Comparison of ENCODE assay signal across 7 cellular contexts in the genomic region with DNA sequence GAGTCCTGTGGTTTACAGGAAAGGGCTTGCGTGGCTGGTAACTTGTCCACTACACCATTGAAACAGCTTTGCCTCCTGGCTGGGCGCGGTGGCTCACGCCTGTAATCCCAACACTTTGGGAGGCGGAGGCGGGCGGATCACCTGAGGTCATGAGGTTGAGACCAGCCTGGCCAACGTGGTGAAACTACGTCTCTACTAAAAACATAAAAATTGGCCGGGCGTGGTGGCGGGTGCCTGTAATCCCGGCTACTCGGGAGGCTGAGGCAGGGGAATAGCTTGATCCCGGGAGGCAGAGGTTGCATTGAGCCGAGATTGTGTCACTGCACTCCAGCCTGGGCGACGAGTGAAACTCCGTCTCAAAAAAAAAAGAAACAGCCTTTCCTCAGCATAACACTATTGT. TPM values are rescaled to one million over a fixed set of nuclear protein-coding genes. Genes with fewer than 3 reads are reported as not detected.
A peak's percentile ranks its signal among the peaks of the same experiment; 100 is the strongest.
DNase-seq lines count a peak whose midpoint lies in the region; ATAC-seq, FAIRE-seq and TF ChIP-seq lines count a peak whose summit lies in the region.
"Not testable (repeated sequence)": the region's sequence is repeated elsewhere in the genome, so short reads cannot be mapped to it uniquely, and the experiment has no call there.

No MANE protein-coding gene starts in this region.

- not testable (repeated sequence) for TF ChIP-seq RAD21 in GM12878 (IDR thresholded peaks at IDR 0.05; ENCODE audit: insufficient read depth, low read depth, low read length)

- POLR2A ChIA-PET in OCI-LY7 (lab: Charles Lee) (interaction anchor here (1.1 to 1.3 kb wide), 4 partner anchors 8 to 119 kb away, joined by 3 to 4 read pairs (median 3); no protein-coding TSS in a partner anchor), GM12878 (lab: Charles Lee) (interaction anchor here (0.6 to 1.3 kb wide), 3 partner anchors 8 to 346 kb away, joined by 4 to 7 read pairs (median 5); a partner anchor contains a TSS)
- POLR2A ChIA-PET in activated CD8-positive, alpha-beta T cell treated with anti-CD3 and anti-CD28 coated beads, Interleukin-2, amount 10 ng/mL, durations not matched to agents 7 days and 5 days (lab: Charles Lee): interaction anchor here (0.6 to 1.3 kb wide), 3 partner anchors 9 to 396 kb away, joined by 3 to 10 read pairs (median 4); a partner anchor contains a TSS

- peak overlapping the region; percentile 87; the same call in 1 of the 2 replicates for H3K27ac ChIP-seq in GM23248
- not testable (repeated sequence) for H3K27ac ChIP-seq in OCI-LY7 (ENCODE audit: low read depth, low read length, poor library complexity, severe bottlenecking); GM12878 (ENCODE audit: control insufficient read depth, insufficient read depth)

- not testable (repeated sequence) for ATAC-seq in activated CD8-positive, alpha-beta T cell treated with anti-CD3 and anti-CD28 coated beads, Interleukin-2, amount 10 ng/mL, durations not matched to agents 7 days and 5 days; GM12878; mucosa of descending colon

- H3K4me3 Mint-ChIP-seq in activated CD8-positive, alpha-beta T cell treated with anti-CD3 and anti-CD28 coated beads, Interleukin-2, amount 10 ng/mL, durations not matched to agents 7 days and 5 days: peak overlapping the region; percentile 91

- WGBS in GM23248 (ENCODE audit: low coverage in 1 of 2, low lambda C conversion rate in 2 of 2, missing lambda C conversion rate in 2 of 2), 2 experiments: 89% methylated on average over 19 of the region's 19 CpGs
- 92% methylated on average over 17 of the region's 19 CpGs for WGBS in GM12878 (ENCODE audit: insufficient coverage, insufficient replicate concordance, low lambda C conversion rate, missing lambda C conversion rate)

- peaks cover 66% of the 10 kb centered on the region for H3F3A ChIP-seq in GM23248 (ENCODE audit: insufficient read depth)

- H3K36me3 ChIP-seq in GM23248 (ENCODE audit: low read depth) (peaks cover 32% of the 10 kb centered on the region), OCI-LY7 (ENCODE audit: insufficient read depth, low read length) (peaks cover 49% of the 10 kb centered on the region), GM12878 (ENCODE audit: control insufficient read depth in 2 of 2, insufficient read depth in 2 of 2, low read length in 1 of 2) (peaks cover 7 to 36% of the 10 kb centered on the region in 2 experiments), skeletal muscle satellite cell (ENCODE audit: insufficient read depth, low read length) (peaks cover 38% of the 10 kb centered on the region)
- H3K36me3 ChIP-seq in mucosa of descending colon (ENCODE audit: low read depth): not testable (repeated sequence)

- peak overlapping the region; percentile 28 for H3K27ac Mint-ChIP-seq in activated CD8-positive, alpha-beta T cell treated with anti-CD3 and anti-CD28 coated beads, Interleukin-2, amount 10 ng/mL, durations not matched to agents 7 days and 5 days

- SMC1A ChIA-PET in GM12878 (lab: Charles Lee; ENCODE audit: uncharacterized antibody, unreplicated experiment): interaction anchor here (2.2 kb wide), 1 partner anchor 9 kb away, joined by 9 read pairs; a partner anchor contains a TSS

- H3K4me3 ChIP-seq in GM23248, mucosa of descending colon: not testable (repeated sequence)
- H3K4me3 ChIP-seq in OCI-LY7 (ENCODE audit: low read depth, low read length, poor library complexity, severe bottlenecking): peak overlapping the region; percentile 81
- H3K4me3 ChIP-seq in GM12878: peak overlapping the region; percentile 66
- H3K4me3 ChIP-seq in epithelial cell of proximal tubule (ENCODE audit: low read depth, low read length): peak overlapping the region; percentile 91
- peak overlapping the region; percentile 81 for H3K4me3 ChIP-seq in skeletal muscle satellite cell (ENCODE audit: low read length)

- peaks cover 16% of the 10 kb centered on the region; the same call in 1 of the 2 replicates for H3K4me1 ChIP-seq in GM23248 (ENCODE audit: insufficient read depth)
- peaks cover 34% of the 10 kb centered on the region for H3K4me1 ChIP-seq in OCI-LY7 (ENCODE audit: insufficient read depth, low read length, poor library complexity, severe bottlenecking)
- not testable (repeated sequence) for H3K4me1 ChIP-seq in GM12878 (ENCODE audit: control insufficient read depth, insufficient read depth, low read length); mucosa of descending colon (ENCODE audit: low read depth)
- peaks cover 19% of the 10 kb centered on the region for H3K4me1 ChIP-seq in skeletal muscle satellite cell (ENCODE audit: control insufficient read depth, insufficient read depth, low read length)

- H3K36me3 Mint-ChIP-seq in activated CD8-positive, alpha-beta T cell treated with anti-CD3 and anti-CD28 coated beads, Interleukin-2, amount 10 ng/mL, durations not matched to agents 7 days and 5 days (ENCODE audit: low read depth): peaks cover 42% of the 10 kb centered on the region

- not testable (repeated sequence) for BruUV-seq in OCI-LY7 (replicated peaks; lab: Mats Ljungman, UMichigan); GM12878 (replicated peaks; lab: Mats Ljungman, UMichigan)

- in situ Hi-C loops in GM23248 (cut with MboI); GM12878 (cut with MboI): not testable (repeated sequence)

- DNase-seq in GM23248; OCI-LY7 (ENCODE audit: low spot score); activated CD8-positive, alpha-beta T cell treated with anti-CD3 and anti-CD28 coated beads, Interleukin-2, amount 10 ng/mL, durations not matched to agents 7 days and 5 days; GM12878 (ENCODE audit: low read depth, low spot score); epithelial cell of proximal tubule (ENCODE audit: low read depth): not testable (repeated sequence)
- peak in 2 of 3 donors; percentile 38 to 56 for DNase-seq in mucosa of descending colon

- RAD21 ChIA-PET in GM12878 (lab: Charles Lee; ENCODE audit: unreplicated experiment): interaction anchor here (1.0 kb wide), 1 partner anchor 8 kb away, joined by 3 read pairs; no protein-coding TSS in a partner anchor

- H3K27me3 ChIP-seq in GM23248 (replicated peaks; ENCODE audit: insufficient read depth); GM12878 (replicated peaks in 1 of 2; ENCODE audit: control insufficient read depth in 2 of 2, insufficient read depth in 2 of 2, low read length in 1 of 2); skeletal muscle satellite cell (ENCODE audit: control insufficient read depth, insufficient read depth, low read length): not testable (repeated sequence)

- not testable (repeated sequence) for H4K20me1 ChIP-seq in GM23248 (ENCODE audit: insufficient read depth); GM12878 (ENCODE audit: control insufficient read depth, insufficient read depth)
- H4K20me1 ChIP-seq in OCI-LY7 (ENCODE audit: insufficient read depth, low read length): 0 out of 2 replicates have a peak, but pooled peaks cover 10% of the 10 kb centered on the region

- H3K9ac ChIP-seq in GM23248; GM12878 (ENCODE audit: control insufficient read depth, insufficient read depth, low read length); skeletal muscle satellite cell (ENCODE audit: low read depth, low read length): not testable (repeated sequence)

- CTCF ChIA-PET in OCI-LY7 (lab: Charles Lee; ENCODE audit: unreplicated experiment); activated CD8-positive, alpha-beta T cell treated with anti-CD3 and anti-CD28 coated beads, Interleukin-2, amount 10 ng/mL, durations not matched to agents 7 days and 5 days (lab: Charles Lee): not testable (repeated sequence)
- CTCF ChIA-PET in GM12878 (lab: Yijun Ruan, JAX): interaction anchor here (1.3 to 1.5 kb wide), 2 partner anchors 9 to 15 kb away, joined by 3 to 4 read pairs; a partner anchor contains a TSS

- not testable (repeated sequence) for H2AFZ ChIP-seq in GM23248; OCI-LY7 (ENCODE audit: low read length); GM12878 (ENCODE audit: control insufficient read depth, low read depth, low read length)

- not testable (repeated sequence) for H3K9me3 ChIP-seq in GM23248 (ENCODE audit: low read depth); OCI-LY7 (ENCODE audit: low read length); GM12878 (replicated peaks; ENCODE audit: control insufficient read depth, insufficient read depth, low read length); mucosa of descending colon; skeletal muscle satellite cell (replicated peaks; ENCODE audit: low read length)

- not testable (repeated sequence) for H3K27me3 Mint-ChIP-seq in activated CD8-positive, alpha-beta T cell treated with anti-CD3 and anti-CD28 coated beads, Interleukin-2, amount 10 ng/mL, durations not matched to agents 7 days and 5 days (ENCODE audit: low read depth)

- TF ChIP-seq POLR2A in GM12878 (IDR thresholded peaks at IDR 0.05; ENCODE audit: low read depth, low read length): not testable (repeated sequence)

- H3K9me2 ChIP-seq in GM23248 (ENCODE audit: insufficient read depth); OCI-LY7 (ENCODE audit: insufficient read depth, low read length): not testable (repeated sequence)

- not testable (repeated sequence) for TF ChIP-seq CTCF in OCI-LY7 (conservative IDR thresholded peaks at IDR 0.05; ENCODE audit: low read length); GM12878 (IDR thresholded peaks at IDR 0.05 in 2 of 3, conservative IDR thresholded peaks at IDR 0.05 in 1 of 3; ENCODE audit: control insufficient read depth in 2 of 3, extremely low read depth in 1 of 3, insufficient read depth in 1 of 3, low read depth in 3 of 3, low read length in 3 of 3); epithelial cell of proximal tubule (conservative IDR thresholded peaks at IDR 0.05; ENCODE audit: low read depth, low read length); mucosa of descending colon (IDR thresholded peaks at IDR 0.05)

- H3K4me1 Mint-ChIP-seq in activated CD8-positive, alpha-beta T cell treated with anti-CD3 and anti-CD28 coated beads, Interleukin-2, amount 10 ng/mL, durations not matched to agents 7 days and 5 days (ENCODE audit: low read depth): peaks cover 71% of the 10 kb centered on the region

- H3K4me2 ChIP-seq in GM23248 (ENCODE audit: unreplicated experiment): not testable (repeated sequence)
- H3K4me2 ChIP-seq in OCI-LY7 (ENCODE audit: low read length) (peak overlapping the region; percentile 97), GM12878 (ENCODE audit: control insufficient read depth, insufficient read depth) (peak overlapping the region; percentile 91), skeletal muscle satellite cell (ENCODE audit: low read length) (peak overlapping the region; percentile 92)

- not testable (repeated sequence) for FAIRE-seq in GM12878 (lab: Jason Lieb, UNC)

- H3K79me2 ChIP-seq in GM23248 (ENCODE audit: insufficient read depth): peaks cover 20% of the 10 kb centered on the region
- H3K79me2 ChIP-seq in OCI-LY7 (ENCODE audit: insufficient read depth, low read depth, low read length): peaks cover 11% of the 10 kb centered on the region; the same call in 1 of the 2 replicates
- not testable (repeated sequence) for H3K79me2 ChIP-seq in GM12878 (ENCODE audit: control insufficient read depth, insufficient read depth, low read length)

- not testable (repeated sequence) for H3K9me3 Mint-ChIP-seq in activated CD8-positive, alpha-beta T cell treated with anti-CD3 and anti-CD28 coated beads, Interleukin-2, amount 10 ng/mL, durations not matched to agents 7 days and 5 days (ENCODE audit: insufficient read depth)

- TF ChIP-seq EP300 in GM12878 (IDR thresholded peaks at IDR 0.05; ENCODE audit: borderline replicate concordance in 1 of 2, control insufficient read depth in 1 of 2, low read depth in 2 of 2, low read length in 2 of 2): not testable (repeated sequence)

- intact Hi-C loops in OCI-LY7 (cut with micrococcal nuclease; ENCODE audit: unreplicated experiment); mucosa of descending colon (cut with DNase I, micrococcal nuclease): not testable (repeated sequence)
- intact Hi-C loops in GM12878 (cut with micrococcal nuclease; ENCODE audit: unreplicated experiment): loop anchor here (1.0 kb wide), 1 partner anchor 9 kb away; a partner anchor contains a TSS

RNA-seq across cellular contexts. Expression of a gene that starts 1.2 kb away (rescaled TPM):
- 3.1 and 3.4 TPM in 2 replicates for total RNA-seq in GM23248 (2014; rRNA removed; shearing (Covaris generic))
- polyA plus RNA-seq in GM23248 (2016; fragmentation: Nextera tagmentation; extraction: Ambion mirVana) (5.8 and 6.2 TPM in 2 replicates), GM12878 (2011; rRNA removed) (1.5 and 1.6 TPM in 2 replicates), GM12878 (2014; fragmentation: Illumina TruSeq; extraction: Trizol) (0.54 and 1.00 TPM in 2 replicates), GM12878 (2014; fragmentation: Nextera tagmentation; extraction: Ambion mirVana) (under 1 TPM; 0.02 to 0.18 TPM), GM12878 (2014; rRNA removed) (0.88 and 1.4 TPM in 2 replicates), GM12878 (2016; fragmentation: Nextera tagmentation; extraction: Ambion mirVana) (1 to 10 TPM in 1 of 2 experiments, under 1 TPM in 1; 0.73 to 1.7 TPM)
- 0.50 and 3.7 TPM in 2 replicates for total RNA-seq in OCI-LY7 (2014; rRNA removed; shearing (Covaris generic))
- total RNA-seq in OCI-LY7 (2022) (6.2 and 7.1 TPM in 2 replicates), GM12878 (2014; rRNA removed) (0.54 and 0.68 TPM in 2 replicates), GM12878 (2014; rRNA removed; fragmentation: Illumina TruSeq; extraction: Trizol) (0.55 and 1.0 TPM in 2 replicates), GM12878 (2021) (0.95 and 1.1 TPM in 2 replicates), epithelial cell of proximal tubule (2.0 and 4.0 TPM in 2 replicates), mucosa of descending colon (1 to 10 TPM; 3.8 to 8.1 (median 5.7) TPM)
- total RNA-seq in activated CD8-positive, alpha-beta T cell treated with anti-CD3 and anti-CD28 coated beads, Interleukin-2, amount 10 ng/mL, durations not matched to agents 7 days and 5 days: 1 to 10 TPM; 4.0 to 6.0 TPM
- total RNA-seq in GM12878 (2013; cell fraction: nucleolus; rRNA removed): 3.9 and 6.8 TPM in 2 replicates
- polyA plus RNA-seq in GM12878 (2011; ENCODE audit: low read depth): 1.1 TPM
- polyA plus RNA-seq in GM12878 (2011; cell fraction: cytosol; rRNA removed): 0.69 and 0.72 TPM in 2 replicates
- polyA plus RNA-seq in GM12878 (2011; cell fraction: nucleus; rRNA removed): 0.99 and 1.0 TPM in 2 replicates
- polyA plus RNA-seq in GM12878 (2012): 0.65 and 0.77 TPM in 2 replicates
- polyA minus RNA-seq in GM12878 (2011; rRNA and poly(A)+ RNA removed): 1.4 and 2.3 TPM in 2 replicates
- 1.3 and 1.6 TPM in 2 replicates for polyA minus RNA-seq in GM12878 (2011; cell fraction: cytosol; rRNA and poly(A)+ RNA removed)
- polyA minus RNA-seq in GM12878 (2011; cell fraction: nucleus; rRNA and poly(A)+ RNA removed): 1.2 and 1.5 TPM in 2 replicates
- 8.1 and 8.3 TPM in 2 replicates for total RNA-seq in skeletal muscle satellite cell (2012; rRNA removed)

RNA-seq across cellular contexts. Expression of a gene that starts 8.9 kb away (rescaled TPM):
- 405 and 468 TPM in 2 replicates for total RNA-seq in GM23248 (2014; rRNA removed; shearing (Covaris generic))
- polyA plus RNA-seq in GM23248 (2016; fragmentation: Nextera tagmentation; extraction: Ambion mirVana) (765 and 803 TPM in 2 replicates), GM12878 (2011; rRNA removed) (1,355 and 2,033 TPM in 2 replicates), GM12878 (2014; fragmentation: Illumina TruSeq; extraction: Trizol) (2,605 and 3,098 TPM in 2 replicates), GM12878 (2014; fragmentation: Nextera tagmentation; extraction: Ambion mirVana) (1,000 to 10,000 TPM; 2,763 to 3,144 TPM), GM12878 (2014; rRNA removed) (1,819 and 2,206 TPM in 2 replicates), GM12878 (2016; fragmentation: Nextera tagmentation; extraction: Ambion mirVana) (1,000 to 10,000 TPM; 1,637 to 1,641 TPM)
- 846 and 968 TPM in 2 replicates for total RNA-seq in OCI-LY7 (2014; rRNA removed; shearing (Covaris generic))
- total RNA-seq in OCI-LY7 (2022) (1,146 and 1,184 TPM in 2 replicates), GM12878 (2014; rRNA removed) (774 and 1,139 TPM in 2 replicates), GM12878 (2014; rRNA removed; fragmentation: Illumina TruSeq; extraction: Trizol) (2,045 and 2,048 TPM in 2 replicates), GM12878 (2021) (1,469 and 1,543 TPM in 2 replicates), epithelial cell of proximal tubule (842 and 1,007 TPM in 2 replicates), mucosa of descending colon (100 to 1,000 TPM; 606 to 700 (median 621) TPM)
- total RNA-seq in activated CD8-positive, alpha-beta T cell treated with anti-CD3 and anti-CD28 coated beads, Interleukin-2, amount 10 ng/mL, durations not matched to agents 7 days and 5 days: 100 to 1,000 TPM; 876 to 907 TPM
- total RNA-seq in GM12878 (2013; cell fraction: nucleolus; rRNA removed): 152 and 158 TPM in 2 replicates
- 7,666 TPM for polyA plus RNA-seq in GM12878 (2011; ENCODE audit: low read depth)
- polyA plus RNA-seq in GM12878 (2011; cell fraction: cytosol; rRNA removed): 588 and 600 TPM in 2 replicates
- 326 and 453 TPM in 2 replicates for polyA plus RNA-seq in GM12878 (2011; cell fraction: nucleus; rRNA removed)
- 3,017 and 3,888 TPM in 2 replicates for polyA plus RNA-seq in GM12878 (2012)
- 184 and 244 TPM in 2 replicates for polyA minus RNA-seq in GM12878 (2011; rRNA and poly(A)+ RNA removed)
- 126 and 163 TPM in 2 replicates for polyA minus RNA-seq in GM12878 (2011; cell fraction: cytosol; rRNA and poly(A)+ RNA removed)
- polyA minus RNA-seq in GM12878 (2011; cell fraction: nucleus; rRNA and poly(A)+ RNA removed): 34.9 and 49.6 TPM in 2 replicates
- 537 and 796 TPM in 2 replicates for total RNA-seq in skeletal muscle satellite cell (2012; rRNA removed)
